ENCODE assay signal across 27 cellular contexts in genomic region chr13:50369646-50370045, GRCh38.
"Had no signal": no experiment of that assay in that cellular context is flagged by ENCODE, and none has a peak within 500 bp of the region (broad histone marks: within the 10 kb centered on the region; RNA-seq: fewer than 3 reads in every experiment).

No MANE protein-coding gene starts in this region.

- H3K27ac Mint-ChIP-seq: dendritic cell treated with granulocyte-macrophage colony-stimulating factor and Interleukin-4, amounts not matched to agents 40 ng/mL and 50 ng/mL, for 4 days; endodermal cell; immature natural killer cell; nephron; neural progenitor cell; progenitor cell of endocrine pancreas had no signal

- ATAC-seq: foreskin keratinocyte, gastroesophageal sphincter, heart left ventricle, left colon, lower lobe of right lung had no signal

- H3K27ac ChIP-seq: colonic mucosa, epithelial cell of prostate, foreskin keratinocyte, gastroesophageal sphincter, heart left ventricle, left ventricle myocardium inferior, lower lobe of right lung, neural progenitor cell, parathyroid adenoma, sigmoid colon, suprapubic skin, transverse colon, vagina had no signal

- H3K9me3 ChIP-seq: colonic mucosa, gastroesophageal sphincter, heart left ventricle, left ventricle myocardium inferior, lower lobe of right lung, sigmoid colon, suprapubic skin, transverse colon, vagina had no signal

- H3K9me3 Mint-ChIP-seq: dendritic cell treated with granulocyte-macrophage colony-stimulating factor and Interleukin-4, amounts not matched to agents 40 ng/mL and 50 ng/mL, for 4 days; endodermal cell; immature natural killer cell; nephron; neural progenitor cell; stimulated activated naive B cell treated with anti-CD40 and anti-IgM and Interleukin-4, amounts not matched to agents 10 μg/mL and 1 μg/mL and 100 μg/mL, for 72 hours; stimulated activated naive CD8-positive, alpha-beta T cell treated with anti-CD3 and anti-CD28 coated beads, Interleukin-15, amount 100 ng/mL, for 72 hours had no signal

- H3K4me1 Mint-ChIP-seq: neural progenitor cell had no signal

- H2AFZ ChIP-seq: neural progenitor cell, parathyroid adenoma had no signal

- H3K4me1 ChIP-seq: foreskin keratinocyte, gastroesophageal sphincter, left ventricle myocardium inferior, neural progenitor cell, parathyroid adenoma, sigmoid colon, suprapubic skin, vagina had no signal

- H3K79me2 ChIP-seq: parathyroid adenoma had no signal

- H3K4me2 ChIP-seq: neural progenitor cell had no signal

- H3K36me3 Mint-ChIP-seq: neural progenitor cell; stimulated activated naive B cell treated with anti-CD40 and anti-IgM and Interleukin-4, amounts not matched to agents 10 μg/mL and 1 μg/mL and 100 μg/mL, for 72 hours had no signal

- H3K9ac ChIP-seq: neural progenitor cell, parathyroid adenoma had no signal

- DNase-seq: colonic mucosa; effector CD8-positive, alpha-beta T cell; endodermal cell; foreskin keratinocyte; heart left ventricle; hippocampal formation; immature natural killer cell; islet precursor cell; kidney glomerular epithelial cell; left colon; left ventricle myocardium inferior; lower lobe of right lung; sigmoid colon; stimulated activated CD4-positive, alpha-beta T cell treated with anti-CD3 and anti-CD28 coated beads, Interleukin-2, amount 100 ng/mL, for 24 hours; stimulated activated CD4-positive, alpha-beta T cell treated with anti-CD3 and anti-CD28 coated beads, Interleukin-4, amount 100 ng/mL, for 24 hours; stimulated activated naive CD8-positive, alpha-beta T cell treated with anti-CD3 and anti-CD28 coated beads, Interleukin-15, amount 100 ng/mL, for 72 hours; transverse colon had no signal

- H3K4me3 ChIP-seq: colonic mucosa, gastroesophageal sphincter, heart left ventricle, left ventricle myocardium inferior, lower lobe of right lung, neural progenitor cell, sigmoid colon, suprapubic skin, transverse colon, vagina had no signal

- H3K36me3 ChIP-seq: colonic mucosa, gastroesophageal sphincter, heart left ventricle, left ventricle myocardium inferior, lower lobe of right lung, neural progenitor cell, sigmoid colon, suprapubic skin, transverse colon, vagina had no signal

- H3K27me3 ChIP-seq: colonic mucosa, gastroesophageal sphincter, heart left ventricle, neural progenitor cell, sigmoid colon, suprapubic skin, transverse colon, vagina had no signal

- H3K4me3 Mint-ChIP-seq: dendritic cell treated with granulocyte-macrophage colony-stimulating factor and Interleukin-4, amounts not matched to agents 40 ng/mL and 50 ng/mL, for 4 days; endodermal cell; immature natural killer cell; nephron; neural progenitor cell; stimulated activated naive CD8-positive, alpha-beta T cell treated with anti-CD3 and anti-CD28 coated beads, Interleukin-15, amount 100 ng/mL, for 72 hours had no signal

- H3K27me3 Mint-ChIP-seq: progenitor cell of endocrine pancreas; stimulated activated naive B cell treated with anti-CD40 and anti-IgM and Interleukin-4, amounts not matched to agents 10 μg/mL and 1 μg/mL and 100 μg/mL, for 72 hours had no signal
